23 cellular contexts compared by ENCODE assay signal in genomic region chr12:79676579-79676978, GRCh38. TPM values are rescaled to one million over a fixed set of nuclear protein-coding genes. Genes with fewer than 3 reads are reported as not detected.
A peak's percentile ranks its signal among the peaks of the same experiment; 100 is the strongest.
DNase-seq lines count a peak whose midpoint lies in the region; ATAC-seq and TF ChIP-seq lines count a peak whose summit lies in the region.
"Had no signal": no experiment of that assay in that cellular context is flagged by ENCODE, and none has a peak within 500 bp of the region (broad histone marks: within the 10 kb centered on the region; RNA-seq: fewer than 3 reads in every experiment).

No MANE protein-coding gene starts in this region.

- H4K20me1 ChIP-seq in Karpas-422 (ENCODE audit: insufficient read depth, low read depth, low read length), result peaks cover 6% of the 10 kb centered on the region; the same call in 1 of the 2 replicates

- ATAC-seq in HG02678 (IDR thresholded peaks at IDR 0.05; ENCODE audit: unreplicated experiment) (peak; percentile 52), GM21381 (IDR thresholded peaks at IDR 0.05; ENCODE audit: unreplicated experiment) (no peak)
- ATAC-seq in naive thymus-derived CD8-positive, alpha-beta T cell, result no peak
- ATAC-seq: HepG2, K562 had no signal

- POLR2A ChIA-PET in naive thymus-derived CD8-positive, alpha-beta T cell (lab: Charles Lee), result no interaction called here
- POLR2A ChIA-PET in activated CD4-positive, alpha-beta memory T cell treated with anti-CD3 and anti-CD28 coated beads, Interleukin-2, amount 10 ng/mL, durations not matched to agents 7 days and 5 days (lab: Charles Lee), result no interaction called here

- H3K9me3 Mint-ChIP-seq in chondrocyte (ENCODE audit: low read depth), result peaks cover 8% of the 10 kb centered on the region
- peaks cover 9% of the 10 kb centered on the region for H3K9me3 Mint-ChIP-seq in osteocyte (ENCODE audit: unreplicated experiment)
- peaks cover 0 to 12% (median 5%) of the 10 kb centered on the region in 9 donors for H3K9me3 Mint-ChIP-seq in naive thymus-derived CD8-positive, alpha-beta T cell
- H3K9me3 Mint-ChIP-seq in activated CD4-positive, alpha-beta memory T cell treated with anti-CD3 and anti-CD28 coated beads, Interleukin-2, amount 10 ng/mL, durations not matched to agents 7 days and 5 days, result no peaks in the 10 kb centered on the region

- H3K36me3 ChIP-seq in Karpas-422 (ENCODE audit: insufficient read depth, low read length), result peaks cover 13% of the 10 kb centered on the region; the same call in 1 of the 2 replicates
- H3K36me3 ChIP-seq: BE2C had no signal

- H3K36me3 Mint-ChIP-seq in chondrocyte (ENCODE audit: low read depth), result peaks cover 4% of the 10 kb centered on the region
- H3K36me3 Mint-ChIP-seq in osteocyte (ENCODE audit: unreplicated experiment), result peaks cover 25% of the 10 kb centered on the region
- peaks cover 0 to 2% (median 0%) of the 10 kb centered on the region in 3 donors for H3K36me3 Mint-ChIP-seq in naive thymus-derived CD8-positive, alpha-beta T cell
- H3K36me3 Mint-ChIP-seq in activated CD4-positive, alpha-beta memory T cell treated with anti-CD3 and anti-CD28 coated beads, Interleukin-2, amount 10 ng/mL, durations not matched to agents 7 days and 5 days (ENCODE audit: low read depth), result no peaks in the 10 kb centered on the region

- no peak overlapping the region for H3K9ac ChIP-seq in Karpas-422 (ENCODE audit: low read length)

- H3K4me1 Mint-ChIP-seq in chondrocyte (ENCODE audit: low read depth) (peaks cover 72% of the 10 kb centered on the region), osteocyte (ENCODE audit: unreplicated experiment) (peaks cover 74% of the 10 kb centered on the region)
- H3K4me1 Mint-ChIP-seq in naive thymus-derived CD8-positive, alpha-beta T cell, result peaks cover 0 to 10% (median 0%) of the 10 kb centered on the region in 4 donors
- no peaks in the 10 kb centered on the region for H3K4me1 Mint-ChIP-seq in activated CD4-positive, alpha-beta memory T cell treated with anti-CD3 and anti-CD28 coated beads, Interleukin-2, amount 10 ng/mL, durations not matched to agents 7 days and 5 days

- no peak overlapping the region for H3K4me3 Mint-ChIP-seq in chondrocyte (ENCODE audit: unreplicated experiment)
- no peak overlapping the region for H3K4me3 Mint-ChIP-seq in osteocyte (ENCODE audit: unreplicated experiment)
- no peak overlapping the region for H3K4me3 Mint-ChIP-seq in naive thymus-derived CD8-positive, alpha-beta T cell
- H3K4me3 Mint-ChIP-seq in activated CD4-positive, alpha-beta memory T cell treated with anti-CD3 and anti-CD28 coated beads, Interleukin-2, amount 10 ng/mL, durations not matched to agents 7 days and 5 days, result no peak overlapping the region

- H3K27me3 ChIP-seq in Karpas-422 (ENCODE audit: low read length), result no peaks in the 10 kb centered on the region

- H3K4me1 ChIP-seq in Karpas-422 (ENCODE audit: low read length), result peaks cover 79% of the 10 kb centered on the region
- H3K4me1 ChIP-seq: BE2C had no signal

- no peak for DNase-seq in Karpas-422
- DNase-seq in chondrocyte (ENCODE audit: low spot score), result no peak
- DNase-seq in osteocyte (ENCODE audit: extremely low spot score, unreplicated experiment), result no peak
- no peak for DNase-seq in naive thymus-derived CD8-positive, alpha-beta T cell
- DNase-seq in activated CD4-positive, alpha-beta memory T cell treated with anti-CD3 and anti-CD28 coated beads, Interleukin-2, amount 10 ng/mL, durations not matched to agents 7 days and 5 days, result no peak
- no peak for DNase-seq in cerebellum (ENCODE audit: low spot score)
- DNase-seq: BE2C, EL, GF-D8, GOT3, NCI-H1092 treated with DMSO at 0.1 percent for 48 hours, NCI-H1436 treated with DMSO at 0.1 percent for 48 hours, NCI-H1930, NCI-H226, NCI-H524, NCI-H82, RPMI8226, SHP77 had no signal

- H2AFZ ChIP-seq in Karpas-422 (ENCODE audit: low read length), result no peak overlapping the region

- H3K9me3 ChIP-seq in Karpas-422 (ENCODE audit: low read length), result no peaks in the 10 kb centered on the region
- H3K9me3 ChIP-seq: BE2C had no signal

- H3K27ac Mint-ChIP-seq in chondrocyte (ENCODE audit: unreplicated experiment) (peak overlapping the region; percentile 42), osteocyte (ENCODE audit: unreplicated experiment) (peak overlapping the region; percentile 33)
- no peak overlapping the region for H3K27ac Mint-ChIP-seq in naive thymus-derived CD8-positive, alpha-beta T cell
- no peak overlapping the region for H3K27ac Mint-ChIP-seq in activated CD4-positive, alpha-beta memory T cell treated with anti-CD3 and anti-CD28 coated beads, Interleukin-2, amount 10 ng/mL, durations not matched to agents 7 days and 5 days

- H3K27me3 Mint-ChIP-seq in chondrocyte (ENCODE audit: low read depth) (no peaks in the 10 kb centered on the region), osteocyte (ENCODE audit: unreplicated experiment) (no peaks in the 10 kb centered on the region)
- H3K27me3 Mint-ChIP-seq in naive thymus-derived CD8-positive, alpha-beta T cell, result peaks cover 0 to 26% (median 4%) of the 10 kb centered on the region in 5 donors
- H3K27me3 Mint-ChIP-seq in activated CD4-positive, alpha-beta memory T cell treated with anti-CD3 and anti-CD28 coated beads, Interleukin-2, amount 10 ng/mL, durations not matched to agents 7 days and 5 days, result peaks cover 8% of the 10 kb centered on the region

- no peak overlapping the region for H3K4me2 ChIP-seq in Karpas-422 (ENCODE audit: low read depth, low read length, poor library complexity, severe bottlenecking)

- CTCF ChIA-PET in activated CD4-positive, alpha-beta memory T cell treated with anti-CD3 and anti-CD28 coated beads, Interleukin-2, amount 10 ng/mL, durations not matched to agents 7 days and 5 days (lab: Charles Lee), result no interaction called here

- H3K27ac ChIP-seq in Karpas-422 (ENCODE audit: low read length), result peak overlapping the region; percentile 31; the same call in 1 of the 2 replicates
- H3K27ac ChIP-seq: HL-60 had no signal

- H3K4me3 ChIP-seq in Karpas-422 (ENCODE audit: low read length), result no peak overlapping the region
- H3K4me3 ChIP-seq: K562 had no signal

- TF ChIP-seq CTCF in chondrocyte (IDR thresholded peaks at IDR 0.05) (no peak), osteocyte (IDR thresholded peaks at IDR 0.05) (no peak)

- H3K9me2 ChIP-seq in Karpas-422 (replicated peaks; ENCODE audit: insufficient read depth, low read length), result no peaks in the 10 kb centered on the region

- peaks cover 100% of the 10 kb centered on the region for H3K79me2 ChIP-seq in Karpas-422 (ENCODE audit: low read length)

RNA-seq across cellular contexts. Expression of gene PAWR, which starts 14.2 kb away (rescaled TPM):
- 83.2 and 184 TPM in 2 replicates for total RNA-seq in Karpas-422 (2014; rRNA removed; shearing (Covaris generic); ENCODE audit: low replicate concordance)
- total RNA-seq in chondrocyte, result 127 to 157 TPM (median 137 TPM) in 3 replicates
- total RNA-seq in osteocyte, result 184 and 213 TPM in 2 replicates
- total RNA-seq in naive thymus-derived CD8-positive, alpha-beta T cell, result 1 to 10 TPM; 5.8 to 8.1 TPM
- polyA plus RNA-seq in naive thymus-derived CD8-positive, alpha-beta T cell, result 1 to 10 TPM in 2 of 3 donors, under 1 TPM in 1; 0.38 to 2.2 (median 1.4) TPM
- total RNA-seq in activated CD4-positive, alpha-beta memory T cell treated with anti-CD3 and anti-CD28 coated beads, Interleukin-2, amount 10 ng/mL, durations not matched to agents 7 days and 5 days, result 1 to 10 TPM; 1.0 to 3.3 TPM
- total RNA-seq in cerebellum, result 16.6 TPM
- polyA plus RNA-seq: K562 had no signal

Comparison
In these comparisons a context has a peak if more than half of its experiments do, and no peak if none do; other contexts are left out.
1. H3K27ac Mint-ChIP-seq: peak in chondrocyte (single experiment) and osteocyte (single experiment); none in naive thymus-derived CD8-positive, alpha-beta T cell (0 of 10) and activated CD4-positive, alpha-beta memory T cell treated with anti-CD3 and anti-CD28 coated beads, Interleukin-2, amount 10 ng/mL, durations not matched to agents 7 days and 5 days (single experiment).